30 cellular contexts compared by ENCODE assay signal in the genomic region with DNA sequence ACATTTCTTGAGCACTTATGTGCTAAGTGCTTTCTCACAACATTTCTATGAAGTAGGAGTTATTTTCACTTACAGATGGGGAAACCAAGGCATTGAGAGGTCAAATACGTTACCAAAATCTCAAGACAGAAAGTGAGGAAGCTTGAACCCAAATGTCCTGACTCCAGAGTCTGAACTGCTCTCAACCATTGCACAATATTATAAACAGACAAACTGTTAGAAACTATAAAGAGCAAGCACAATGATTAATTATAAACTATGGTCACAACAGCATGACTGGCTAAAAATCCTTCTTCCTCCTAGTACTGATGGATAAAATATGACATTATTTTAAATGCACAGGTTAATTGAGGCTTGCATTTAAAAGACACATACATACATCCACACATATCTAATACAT.
"Had no signal": no experiment of that assay in that cellular context is flagged by ENCODE, and none has a peak within 500 bp of the region (broad histone marks: within the 10 kb centered on the region; RNA-seq: fewer than 3 reads in every experiment).

No MANE protein-coding gene starts in this region.

- H3K4me1 ChIP-seq: adrenal gland had no signal

- ATAC-seq: activated CD8-positive, alpha-beta T cell treated with anti-CD3 and anti-CD28 coated beads for 36 hours; activated naive CD4-positive, alpha-beta T cell treated with anti-CD3 and anti-CD28 coated beads, Interleukin-2, amount 50 U/mL, for 72 hours; K562 had no signal

- H3K36me3 ChIP-seq: adrenal gland, WERI-Rb-1 had no signal

- H3K4me3 ChIP-seq: adrenal gland, K562 had no signal

- H3K27me3 ChIP-seq: adrenal gland had no signal

- H3K36me3 Mint-ChIP-seq: activated naive CD4-positive, alpha-beta T cell treated with anti-CD3 and anti-CD28 coated beads, Interleukin-2, amount 50 U/mL, for 72 hours; brain had no signal

- H3K4me1 Mint-ChIP-seq: brain had no signal

- DNase-seq: activated CD4-positive, alpha-beta T cell treated with anti-CD3 and anti-CD28 coated beads for 1 hour; activated CD4-positive, alpha-beta T cell treated with anti-CD3 and anti-CD28 coated beads for 48 hours; activated CD4-positive, alpha-beta T cell treated with anti-CD3 and anti-CD28 coated beads, Interleukin-2, amount 50 U/mL, for 4 hours; activated CD4-positive, CD25-positive, alpha-beta regulatory T cell; activated CD8-positive, alpha-beta T cell treated with anti-CD3 and anti-CD28 coated beads for 36 hours; activated gamma-delta T cell treated with Interleukin-2 at 50 U/mL for 16 hours; activated naive CD4-positive, alpha-beta T cell treated with anti-CD3 and anti-CD28 coated beads for 36 hours; activated T-cell treated with anti-CD3 and anti-CD28 coated beads, Interleukin-2, amount 50 U/mL, for 24 hours; adrenal gland; anterior cingulate cortex; caudate nucleus; NCI-H1105 treated with DMSO at 0.1 percent for 48 hours; NCI-H1436; NCI-H1694 treated with DMSO at 0.1 percent for 48 hours; NCI-H2029; NCI-H345; NCI-H526; NCI-H748 treated with DMSO at 0.1 percent for 48 hours; NK-92 treated with Interleukin-12 subunit alpha and Interleukin-12 subunit beta, amount 100 ng/mL, for 24 hours; OCI-M1; Right ventricle myocardium superior; SW 1271; T-helper 1 cell; T-helper 2 cell; T-helper 9 cell; WERI-Rb-1 had no signal

- H3K27ac Mint-ChIP-seq: activated CD8-positive, alpha-beta T cell treated with anti-CD3 and anti-CD28 coated beads for 36 hours; activated naive CD4-positive, alpha-beta T cell treated with anti-CD3 and anti-CD28 coated beads for 36 hours; activated naive CD4-positive, alpha-beta T cell treated with anti-CD3 and anti-CD28 coated beads, Interleukin-2, amount 50 U/mL, for 72 hours; activated T-cell treated with anti-CD3 and anti-CD28 coated beads, Interleukin-2, amount 50 U/mL, for 24 hours; brain had no signal

- H3K27ac ChIP-seq: adrenal gland, WERI-Rb-1 had no signal

- FAIRE-seq: bronchial epithelial cell, K562 had no signal

- H3K4me3 Mint-ChIP-seq: activated CD8-positive, alpha-beta T cell treated with anti-CD3 and anti-CD28 coated beads for 36 hours; activated naive CD4-positive, alpha-beta T cell treated with anti-CD3 and anti-CD28 coated beads for 36 hours; activated T-cell treated with anti-CD3 and anti-CD28 coated beads, Interleukin-2, amount 50 U/mL, for 24 hours; brain had no signal
